ENCODE assay signal across 9 cellular contexts in genomic region chr10:1043532-1043995, GRCh38. TPM values are rescaled to one million over a fixed set of nuclear protein-coding genes. Genes with fewer than 3 reads are reported as not detected.
DNase-seq lines count a peak whose midpoint lies in the region; ATAC-seq and TF ChIP-seq lines count a peak whose summit lies in the region.
"Had no signal": no experiment of that assay in that cellular context is flagged by ENCODE, and none has a peak within 500 bp of the region (broad histone marks: within the 10 kb centered on the region; RNA-seq: fewer than 3 reads in every experiment).

No MANE protein-coding gene starts in this region.

- CTCF ChIA-PET in Calu3 (lab: Charles Lee), result no interaction called here

- H3K9me3 Mint-ChIP-seq in Calu3 (ENCODE audit: low read depth, unreplicated experiment), result no peaks in the 10 kb centered on the region
- peaks cover 0 to 8% (median 0%) of the 10 kb centered on the region in 5 experiments for H3K9me3 Mint-ChIP-seq in brain
- no peaks in the 10 kb centered on the region for H3K9me3 Mint-ChIP-seq in neural crest cell

- no peaks in the 10 kb centered on the region for H3K27me3 Mint-ChIP-seq in Calu3 (ENCODE audit: unreplicated experiment)
- H3K27me3 Mint-ChIP-seq in brain, result peaks cover 11% of the 10 kb centered on the region
- H3K27me3 Mint-ChIP-seq in neural crest cell (ENCODE audit: low read depth), result no peaks in the 10 kb centered on the region

- peaks cover 76% of the 10 kb centered on the region for H3K36me3 Mint-ChIP-seq in Calu3 (ENCODE audit: insufficient read depth, unreplicated experiment)
- peaks cover 64% of the 10 kb centered on the region for H3K36me3 Mint-ChIP-seq in brain
- peaks cover 23% of the 10 kb centered on the region for H3K36me3 Mint-ChIP-seq in neural crest cell (ENCODE audit: low read depth)

- H3K4me3 Mint-ChIP-seq in Calu3 (ENCODE audit: low read depth, unreplicated experiment) (no peak overlapping the region), brain (peak overlapping the region; percentile 1 to 80 (median 63)), neural crest cell (peak overlapping the region; percentile 74)

- H3K27ac Mint-ChIP-seq in Calu3 (ENCODE audit: unreplicated experiment), result peak overlapping the region; percentile 74
- peak overlapping the region; percentile 12 to 93 (median 56) for H3K27ac Mint-ChIP-seq in brain
- no peak overlapping the region for H3K27ac Mint-ChIP-seq in neural crest cell (ENCODE audit: unreplicated experiment)

- ATAC-seq in GM19452 (IDR thresholded peaks at IDR 0.05; ENCODE audit: unreplicated experiment) (peak; percentile 67), HG03469 (IDR thresholded peaks at IDR 0.05; ENCODE audit: unreplicated experiment) (peak; percentile 51)

- H3K4me1 Mint-ChIP-seq in Calu3 (ENCODE audit: low read depth, unreplicated experiment) (peaks cover 34% of the 10 kb centered on the region), brain (peaks cover 55% of the 10 kb centered on the region), neural crest cell (peaks cover 55% of the 10 kb centered on the region)

- intact Hi-C loops in Calu3 (cut with micrococcal nuclease; ENCODE audit: unreplicated experiment), result no loop called here

- DNase-seq in Calu3 (no peak), neural crest cell (ENCODE audit: low read depth, low spot score) (no peak), epidermal melanocyte (ENCODE audit: insufficient read length, low spot score) (no peak), HPDE6-E6E7 (ENCODE audit: extremely low spot score) (no peak)
- DNase-seq in activated CD4-positive, alpha-beta T cell treated with anti-CD3 and anti-CD28 coated beads for 1 hour, result no peak
- DNase-seq: pancreas had no signal

- no peak for TF ChIP-seq CTCF in Calu3 (IDR thresholded peaks at IDR 0.05; ENCODE audit: unreplicated experiment)
- TF ChIP-seq CTCF in brain (conservative IDR thresholded peaks at IDR 0.05), result no peak
- TF ChIP-seq CTCF in neural crest cell (conservative IDR thresholded peaks at IDR 0.05), result no peak

- BruUV-seq in Calu3 (replicated peaks; lab: Mats Ljungman, UMichigan), result no TSS peak

RNA-seq across cellular contexts. Expression of gene IDI1, which starts 5.4 kb away (rescaled TPM):
- 101 and 108 TPM in 2 replicates for total RNA-seq in Calu3 (2022)
- polyA plus RNA-seq in brain (ENCODE audit: insufficient read depth, low read depth, low replicate concordance), result 34.8 TPM
- total RNA-seq in neural crest cell, result 110 and 114 TPM in 2 replicates

RNA-seq across cellular contexts. Expression of gene WDR37, which starts 12.6 kb away (rescaled TPM):
- total RNA-seq in Calu3 (2022) (16.1 and 17.8 TPM in 2 replicates), neural crest cell (19.3 and 19.5 TPM in 2 replicates)
- polyA plus RNA-seq in brain (ENCODE audit: insufficient read depth, low read depth, low replicate concordance), result 7.2 TPM

RNA-seq across cellular contexts. Expression of gene IDI2, which starts 17.9 kb away (rescaled TPM):
- not detected in 2 replicates for total RNA-seq in Calu3 (2022)
- not detected for polyA plus RNA-seq in brain (ENCODE audit: insufficient read depth, low read depth, low replicate concordance)
- total RNA-seq in neural crest cell, result not detected in 2 replicates
- total RNA-seq: pancreas had no signal

RNA-seq across cellular contexts. Expression of gene GTPBP4, which starts 55.3 kb away (rescaled TPM):
- total RNA-seq in Calu3 (2022) (123 and 128 TPM in 2 replicates), neural crest cell (69.6 and 79.8 TPM in 2 replicates)
- 24.9 TPM for polyA plus RNA-seq in brain (ENCODE audit: insufficient read depth, low read depth, low replicate concordance)
